ENCODE assay signal across 10 cellular contexts in the genomic region with DNA sequence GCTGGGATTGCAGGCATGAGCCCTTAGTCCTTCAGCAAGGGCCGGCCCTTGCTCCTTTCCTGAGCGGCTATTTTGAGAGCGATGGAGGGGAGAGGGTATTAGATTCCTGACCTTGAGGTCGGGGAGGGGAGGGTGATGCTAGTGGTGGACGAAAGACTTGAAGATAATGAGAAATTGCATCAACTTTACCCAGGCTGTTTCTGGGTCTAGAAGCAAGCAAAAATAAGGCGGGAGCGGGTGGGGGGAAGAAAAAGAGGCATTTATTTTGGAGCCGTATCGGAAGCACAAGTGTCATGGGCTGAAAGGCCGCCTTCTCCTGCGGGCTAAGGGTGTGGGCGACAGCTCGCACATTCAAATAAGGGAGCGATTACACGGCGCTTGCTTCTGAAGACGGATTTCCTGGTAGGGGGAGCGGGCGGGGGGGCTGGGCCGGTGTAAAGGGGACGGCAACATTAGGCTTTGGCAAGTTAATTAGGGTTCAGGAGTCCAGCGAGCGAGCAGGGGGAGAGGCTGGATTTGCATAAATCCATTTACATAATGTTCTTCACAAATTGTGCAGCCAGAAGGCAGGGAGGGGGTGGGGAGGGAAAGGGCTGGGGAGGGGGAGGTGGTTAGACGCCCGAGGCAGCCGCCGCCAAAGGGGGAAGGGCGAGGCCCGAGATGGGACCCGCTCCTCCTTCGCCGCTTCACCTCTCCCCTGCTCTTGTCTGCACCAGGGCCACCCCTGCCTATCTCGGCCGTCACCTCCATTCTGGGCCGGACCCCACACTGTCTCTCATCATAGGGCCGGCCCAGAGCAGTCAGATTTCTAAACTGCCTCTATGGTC.
DNase-seq lines count a peak whose midpoint lies in the region; ATAC-seq and TF ChIP-seq lines count a peak whose summit lies in the region.
"Had no signal": no experiment of that assay in that cellular context is flagged by ENCODE, and none has a peak within 500 bp of the region (broad histone marks: within the 10 kb centered on the region; RNA-seq: fewer than 3 reads in every experiment).

No MANE protein-coding gene starts in this region.

- H3K27ac Mint-ChIP-seq in activated naive CD4-positive, alpha-beta T cell treated with anti-CD3 and anti-CD28 coated beads, Interleukin-2, amount 50 U/mL, for 24 hours = no peak overlapping the region

- peak overlapping the region; percentile 81 for H3K4me3 Mint-ChIP-seq in activated naive CD4-positive, alpha-beta T cell treated with anti-CD3 and anti-CD28 coated beads, Interleukin-2, amount 50 U/mL, for 24 hours

- peaks cover 7 to 19% (median 13%) of the 10 kb centered on the region in 4 donors for H3K4me1 ChIP-seq in stomach
- H3K4me1 ChIP-seq: parathyroid adenoma had no signal

- H3K36me3 Mint-ChIP-seq in activated naive CD4-positive, alpha-beta T cell treated with anti-CD3 and anti-CD28 coated beads, Interleukin-2, amount 50 U/mL, for 24 hours = peaks cover 15% of the 10 kb centered on the region

- H3K27me3 ChIP-seq in stomach = peaks cover 0 to 39% (median 16%) of the 10 kb centered on the region in 3 donors

- no peak overlapping the region for H3K27ac ChIP-seq in stomach
- H3K27ac ChIP-seq: parathyroid adenoma had no signal

- peak overlapping the region; percentile 5 to 38 (median 10) for H3K4me3 ChIP-seq in stomach

- TF ChIP-seq EP300 in stomach (IDR thresholded peaks at IDR 0.05) = no peak

- TF ChIP-seq CTCF in stomach (IDR thresholded peaks at IDR 0.05) = no peak

- no peaks in the 10 kb centered on the region for H3K9me3 ChIP-seq in stomach

- ATAC-seq in GM18907 (IDR thresholded peaks at IDR 0.05; ENCODE audit: unreplicated experiment) = no peak

- H3K27me3 Mint-ChIP-seq in activated naive CD4-positive, alpha-beta T cell treated with anti-CD3 and anti-CD28 coated beads, Interleukin-2, amount 50 U/mL, for 24 hours = peaks cover 22% of the 10 kb centered on the region

- no peak for TF ChIP-seq POLR2A in stomach (IDR thresholded peaks at IDR 0.05)

- no peak for DNase-seq in activated naive CD4-positive, alpha-beta T cell treated with Interleukin-2 at 50 U/mL for 16 hours
- peak; percentile 38 for DNase-seq in amniotic epithelial cell (ENCODE audit: low read depth)
- DNase-seq in left kidney (ENCODE audit: low read depth, low spot score) = peak; percentile 76
- DNase-seq in stomach = no peak
- no peak for DNase-seq in D341Med (ENCODE audit: low spot score)
- no peak for DNase-seq in AG20443 (ENCODE audit: low spot score)
- DNase-seq: NCI-H2029 had no signal

- intact Hi-C loops in stomach (cut with DNase I; ENCODE audit: low total_unique reads) = no loop called here

- 5 to 12% (median 6%) methylated on average over 32 to 36 of the region's 36 CpGs for WGBS in stomach, 5 donors

- peaks cover 22% of the 10 kb centered on the region for H3K4me1 Mint-ChIP-seq in activated naive CD4-positive, alpha-beta T cell treated with anti-CD3 and anti-CD28 coated beads, Interleukin-2, amount 50 U/mL, for 24 hours

- no peaks in the 10 kb centered on the region for H3K36me3 ChIP-seq in stomach

- no peaks in the 10 kb centered on the region for H3K9me3 Mint-ChIP-seq in activated naive CD4-positive, alpha-beta T cell treated with anti-CD3 and anti-CD28 coated beads, Interleukin-2, amount 50 U/mL, for 24 hours

Comparison
In these comparisons a context has a peak if more than half of its experiments do, and no peak if none do; other contexts are left out.
1. DNase-seq: peak in amniotic epithelial cell (single experiment) and left kidney (single experiment); none in activated naive CD4-positive, alpha-beta T cell treated with Interleukin-2 at 50 U/mL for 16 hours (single experiment), stomach (single experiment), D341Med (single experiment) and AG20443 (single experiment).